In genomic region chr19:3785464-3785937, GRCh38 we compare ENCODE assay signal across 9 cellular contexts. TPM values are rescaled to one million over a fixed set of nuclear protein-coding genes. Genes with fewer than 3 reads are reported as not detected.
DNase-seq lines count a peak whose midpoint lies in the region; ATAC-seq lines count a peak whose summit lies in the region.
"Had no signal": no experiment of that assay in that cellular context is flagged by ENCODE, and none has a peak within 500 bp of the region (broad histone marks: within the 10 kb centered on the region; RNA-seq: fewer than 3 reads in every experiment).

No MANE protein-coding gene starts in this region.

- ATAC-seq in GM19328 (IDR thresholded peaks at IDR 0.05; ENCODE audit: unreplicated experiment) (no peak), HG03045 (IDR thresholded peaks at IDR 0.05; ENCODE audit: unreplicated experiment) (no peak)

- H3K27me3 Mint-ChIP-seq in activated CD4-positive, alpha-beta memory T cell treated with anti-CD3 and anti-CD28 coated beads, Interleukin-2, amount 10 ng/mL, durations not matched to agents 7 days and 5 days, result peaks cover 14% of the 10 kb centered on the region

- CTCF ChIA-PET in activated CD4-positive, alpha-beta memory T cell treated with anti-CD3 and anti-CD28 coated beads, Interleukin-2, amount 10 ng/mL, durations not matched to agents 7 days and 5 days (lab: Charles Lee), result no interaction called here

- no peak overlapping the region for H3K27ac Mint-ChIP-seq in activated CD4-positive, alpha-beta memory T cell treated with anti-CD3 and anti-CD28 coated beads, Interleukin-2, amount 10 ng/mL, durations not matched to agents 7 days and 5 days

- no peaks in the 10 kb centered on the region for H3K36me3 ChIP-seq in iPS-18a (ENCODE audit: control insufficient read depth, low read depth, low read length)

- H3K36me3 Mint-ChIP-seq in activated CD4-positive, alpha-beta memory T cell treated with anti-CD3 and anti-CD28 coated beads, Interleukin-2, amount 10 ng/mL, durations not matched to agents 7 days and 5 days (ENCODE audit: low read depth), result peaks cover 21% of the 10 kb centered on the region

- H3K4me1 Mint-ChIP-seq in activated CD4-positive, alpha-beta memory T cell treated with anti-CD3 and anti-CD28 coated beads, Interleukin-2, amount 10 ng/mL, durations not matched to agents 7 days and 5 days, result peaks cover 23% of the 10 kb centered on the region

- no peak overlapping the region for H3K9ac ChIP-seq in iPS-18a (ENCODE audit: low read length)

- peaks cover 38% of the 10 kb centered on the region for H3K27me3 ChIP-seq in iPS-18a (ENCODE audit: control insufficient read depth, insufficient read depth, low read length)

- H3K4me1 ChIP-seq in iPS-18a (ENCODE audit: control insufficient read depth, low read depth, low read length), result no peaks in the 10 kb centered on the region

- DNase-seq in HS-5 (ENCODE audit: low read depth) (peak; percentile 6), NCI-H2029 treated with DMSO at 0.1 percent for 48 hours (lab: John Stamatoyannopoulos, UW) (no peak), RKO (ENCODE audit: low spot score) (no peak)
- DNase-seq in activated CD4-positive, alpha-beta memory T cell treated with anti-CD3 and anti-CD28 coated beads, Interleukin-2, amount 10 ng/mL, durations not matched to agents 7 days and 5 days, result no peak
- DNase-seq in stimulated activated CD4-positive, alpha-beta T cell treated with anti-CD3 and anti-CD28 coated beads, Interleukin-4, amount 100 ng/mL, for 4 hours, result peak; percentile 40 to 73

- peaks cover 21% of the 10 kb centered on the region for H3K9me3 Mint-ChIP-seq in activated CD4-positive, alpha-beta memory T cell treated with anti-CD3 and anti-CD28 coated beads, Interleukin-2, amount 10 ng/mL, durations not matched to agents 7 days and 5 days

- POLR2A ChIA-PET in activated CD4-positive, alpha-beta memory T cell treated with anti-CD3 and anti-CD28 coated beads, Interleukin-2, amount 10 ng/mL, durations not matched to agents 7 days and 5 days (lab: Charles Lee), result interaction anchor here (1.6 to 1.9 kb wide), 2 partner anchors 27 to 37 kb away, joined by 5 to 8 read pairs; no protein-coding TSS in a partner anchor

- H3K27ac ChIP-seq in iPS-18a (ENCODE audit: low read length), result no peak overlapping the region

- H3K9me3 ChIP-seq in iPS-18a (ENCODE audit: control insufficient read depth, low read depth, low read length), result peaks cover 6% of the 10 kb centered on the region

- peak overlapping the region; percentile 71 for H3K4me3 Mint-ChIP-seq in activated CD4-positive, alpha-beta memory T cell treated with anti-CD3 and anti-CD28 coated beads, Interleukin-2, amount 10 ng/mL, durations not matched to agents 7 days and 5 days

- H3K4me3 ChIP-seq in iPS-18a (ENCODE audit: low read length), result peak overlapping the region; percentile 60

RNA-seq across cellular contexts. Expression of gene MATK, which starts 0.7 kb away (rescaled TPM):
- 10 to 100 TPM; 13.9 to 15.9 TPM for total RNA-seq in activated CD4-positive, alpha-beta memory T cell treated with anti-CD3 and anti-CD28 coated beads, Interleukin-2, amount 10 ng/mL, durations not matched to agents 7 days and 5 days
- total RNA-seq: endothelial cell of umbilical vein had no signal

RNA-seq across cellular contexts. Expression of gene RAX2, which starts 13.5 kb away (rescaled TPM):
- total RNA-seq in activated CD4-positive, alpha-beta memory T cell treated with anti-CD3 and anti-CD28 coated beads, Interleukin-2, amount 10 ng/mL, durations not matched to agents 7 days and 5 days, result not detected
- total RNA-seq: endothelial cell of umbilical vein had no signal

RNA-seq across cellular contexts. Expression of gene MRPL54, which starts 23.0 kb away (rescaled TPM):
- 10 to 100 TPM; 71.5 to 75.8 TPM for total RNA-seq in activated CD4-positive, alpha-beta memory T cell treated with anti-CD3 and anti-CD28 coated beads, Interleukin-2, amount 10 ng/mL, durations not matched to agents 7 days and 5 days

RNA-seq across cellular contexts. Expression of gene APBA3, which starts 24.0 kb away (rescaled TPM):
- 10 to 100 TPM; 55.8 to 64.7 TPM for total RNA-seq in activated CD4-positive, alpha-beta memory T cell treated with anti-CD3 and anti-CD28 coated beads, Interleukin-2, amount 10 ng/mL, durations not matched to agents 7 days and 5 days

Comparison
In these comparisons a context has a peak if more than half of its experiments do, and no peak if none do; other contexts are left out.
1. DNase-seq: peak in HS-5 (single experiment) and stimulated activated CD4-positive, alpha-beta T cell treated with anti-CD3 and anti-CD28 coated beads, Interleukin-4, amount 100 ng/mL, for 4 hours (2 of 2); none in activated CD4-positive, alpha-beta memory T cell treated with anti-CD3 and anti-CD28 coated beads, Interleukin-2, amount 10 ng/mL, durations not matched to agents 7 days and 5 days (single experiment), NCI-H2029 treated with DMSO at 0.1 percent for 48 hours (single experiment) and RKO (single experiment).